ENCODE assay signal across 11 cellular contexts in the genomic region with DNA sequence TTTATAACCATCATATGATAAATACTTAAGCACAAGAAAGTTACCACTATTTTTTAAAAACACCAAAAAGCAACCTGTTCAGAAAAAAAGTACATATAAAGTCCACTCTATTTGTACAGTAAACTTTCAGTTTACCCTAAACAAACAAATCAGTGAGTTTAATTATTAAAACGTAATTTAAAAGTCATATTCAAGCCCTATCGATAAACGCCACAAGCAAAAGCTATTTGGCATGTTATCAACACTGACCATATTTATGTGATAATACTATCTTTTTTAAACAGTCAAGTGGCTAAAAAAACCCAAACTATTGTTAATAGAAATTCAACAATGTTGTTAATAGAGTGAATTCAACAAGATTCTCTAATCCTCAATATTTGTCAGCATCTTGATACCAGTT. TPM values are rescaled to one million over a fixed set of nuclear protein-coding genes. Genes with fewer than 3 reads are reported as not detected.
DNase-seq lines count a peak whose midpoint lies in the region; ATAC-seq and TF ChIP-seq lines count a peak whose summit lies in the region.
"Had no signal": no experiment of that assay in that cellular context is flagged by ENCODE, and none has a peak within 500 bp of the region (broad histone marks: within the 10 kb centered on the region; RNA-seq: fewer than 3 reads in every experiment).

No MANE protein-coding gene starts in this region.

- peak overlapping the region; percentile 95 for H3K4me2 ChIP-seq in smooth muscle cell

- H3K4me1 Mint-ChIP-seq in activated T-cell treated with anti-CD3 and anti-CD28 coated beads, Interleukin-2, amount 50 U/mL, for 24 hours (ENCODE audit: low read depth): peaks cover 50% of the 10 kb centered on the region
- H3K4me1 Mint-ChIP-seq in WTC11: peaks cover 7% of the 10 kb centered on the region; the same call in 1 of the 2 replicates

- CTCF ChIA-PET in WTC11 (lab: Charles Lee): interaction anchor here (0.7 kb wide), 1 partner anchor 129 kb away, joined by 3 read pairs; no protein-coding TSS in a partner anchor

- no peak overlapping the region for H3K27ac Mint-ChIP-seq in activated T-cell treated with anti-CD3 and anti-CD28 coated beads, Interleukin-2, amount 50 U/mL, for 24 hours
- H3K27ac Mint-ChIP-seq in WTC11: no peak overlapping the region

- ATAC-seq in WTC11 (no peak), omental fat pad (ENCODE audit: low FRiP score) (no peak)
- ATAC-seq: CD8-positive, alpha-beta T cell had no signal

- TF ChIP-seq CTCF in WTC11 (IDR thresholded peaks at IDR 0.05) (no peak), fibroblast of villous mesenchyme (IDR thresholded peaks at IDR 0.05; ENCODE audit: insufficient read depth, low read depth, low read length) (no peak), smooth muscle cell (IDR thresholded peaks at IDR 0.05; ENCODE audit: borderline replicate concordance, insufficient read depth, poor library complexity, severe bottlenecking) (no peak), omental fat pad (IDR thresholded peaks at IDR 0.05) (no peak)

- H2AFZ ChIP-seq in smooth muscle cell (ENCODE audit: low read depth): peak overlapping the region; percentile 53

- H3K4me1 ChIP-seq in smooth muscle cell (ENCODE audit: low read depth): peaks cover 8% of the 10 kb centered on the region

- H3K27me3 Mint-ChIP-seq in activated T-cell treated with anti-CD3 and anti-CD28 coated beads, Interleukin-2, amount 50 U/mL, for 24 hours: no peaks in the 10 kb centered on the region
- H3K27me3 Mint-ChIP-seq in WTC11 (ENCODE audit: low read depth): no peaks in the 10 kb centered on the region

- H4K20me1 ChIP-seq in smooth muscle cell (ENCODE audit: low read depth): peaks cover 50% of the 10 kb centered on the region

- H3K27me3 ChIP-seq in smooth muscle cell (ENCODE audit: low read depth): no peaks in the 10 kb centered on the region

- H3K4me3 ChIP-seq in fibroblast of villous mesenchyme (ENCODE audit: low read depth, low read length): peak overlapping the region; percentile 75
- peak overlapping the region; percentile 88 for H3K4me3 ChIP-seq in smooth muscle cell

- H3K79me2 ChIP-seq in smooth muscle cell (ENCODE audit: low read depth): peaks cover 63% of the 10 kb centered on the region

- H3F3A ChIP-seq in smooth muscle cell (ENCODE audit: low read depth): no peaks in the 10 kb centered on the region

- peak overlapping the region; percentile 92 for H3K4me3 Mint-ChIP-seq in activated T-cell treated with anti-CD3 and anti-CD28 coated beads, Interleukin-2, amount 50 U/mL, for 24 hours
- H3K4me3 Mint-ChIP-seq in WTC11: peak overlapping the region; percentile 80

- POLR2A ChIA-PET in WTC11 (lab: Charles Lee): no interaction called here

- H3K36me3 ChIP-seq in smooth muscle cell (ENCODE audit: low read depth): no peaks in the 10 kb centered on the region

- H3K9me3 Mint-ChIP-seq in activated T-cell treated with anti-CD3 and anti-CD28 coated beads, Interleukin-2, amount 50 U/mL, for 24 hours: no peaks in the 10 kb centered on the region
- peaks cover under 1% of the 10 kb centered on the region; the same call in 1 of the 2 replicates for H3K9me3 Mint-ChIP-seq in WTC11
- H3K9me3 Mint-ChIP-seq: CD8-positive, alpha-beta T cell had no signal

- H3K9ac ChIP-seq in smooth muscle cell (ENCODE audit: low read depth): peak overlapping the region; percentile 46
- H3K9ac ChIP-seq: KMS-11 had no signal

- WGBS in smooth muscle cell (ENCODE audit: low lambda C conversion rate): 75% methylated on average over 3 of the region's 3 CpGs

- no peaks in the 10 kb centered on the region for H3K9me3 ChIP-seq in smooth muscle cell (replicated peaks; ENCODE audit: low read depth)

- no peak for DNase-seq in activated T-cell treated with anti-CD3 and anti-CD28 coated beads, Interleukin-2, amount 50 U/mL, for 24 hours
- DNase-seq in activated T-cell treated with anti-CD3 and anti-CD28 coated beads for 4 hours: no peak
- no peak for DNase-seq in WTC11 (ENCODE audit: low spot score)
- no peak for DNase-seq in fibroblast of villous mesenchyme (ENCODE audit: low read depth)
- no peak for DNase-seq in smooth muscle cell (lab: John Stamatoyannopoulos, UW; ENCODE audit: unreplicated experiment)
- DNase-seq in stimulated activated CD4-positive, alpha-beta T cell treated with anti-CD3 and anti-CD28 coated beads, Interleukin-4, amount 100 ng/mL, for 4 hours: no peak
- DNase-seq in D341Med (ENCODE audit: low spot score): no peak
- DNase-seq in omental fat pad (ENCODE audit: low spot score): no peak
- DNase-seq: CD8-positive, alpha-beta T cell; foreskin melanocyte had no signal

- no peak overlapping the region for H3K27ac ChIP-seq in smooth muscle cell (ENCODE audit: low read depth)
- H3K27ac ChIP-seq: KMS-11 had no signal

- peaks cover 26% of the 10 kb centered on the region for H3K36me3 Mint-ChIP-seq in activated T-cell treated with anti-CD3 and anti-CD28 coated beads, Interleukin-2, amount 50 U/mL, for 24 hours (ENCODE audit: low read depth)
- H3K36me3 Mint-ChIP-seq in WTC11: no peaks in the 10 kb centered on the region

TF ChIP-seq in WTC11, 78 proteins besides CTCF, POLR2A, EP300 and RAD21:
- TF ChIP-seq OVOL2 (CRISPR knock-in tag; IDR thresholded peaks at IDR 0.05; ENCODE audit: borderline replicate concordance) (no peak), SOX15 (CRISPR knock-in tag; IDR thresholded peaks at IDR 0.05) (no peak), HMGA2 (CRISPR knock-in tag; IDR thresholded peaks at IDR 0.05) (no peak), NFE2L1 (CRISPR knock-in tag; IDR thresholded peaks at IDR 0.05) (no peak), GRHL2 (CRISPR knock-in tag; IDR thresholded peaks at IDR 0.05; ENCODE audit: insufficient replicate concordance, severe bottlenecking) (no peak), ZNF263 (CRISPR knock-in tag; IDR thresholded peaks at IDR 0.05; ENCODE audit: low read depth) (no peak), FOXJ3 (CRISPR knock-in tag; IDR thresholded peaks at IDR 0.05; ENCODE audit: borderline replicate concordance) (no peak), TP53 (CRISPR knock-in tag; IDR thresholded peaks at IDR 0.05) (no peak), ZNF671 (CRISPR knock-in tag; IDR thresholded peaks at IDR 0.05) (no peak), ETV6 (CRISPR knock-in tag; IDR thresholded peaks at IDR 0.05) (no peak), GABPB1 (CRISPR knock-in tag; IDR thresholded peaks at IDR 0.05) (no peak), ZNF219 (CRISPR knock-in tag; IDR thresholded peaks at IDR 0.05; ENCODE audit: borderline replicate concordance) (no peak)
- TF ChIP-seq, protein P1, sequence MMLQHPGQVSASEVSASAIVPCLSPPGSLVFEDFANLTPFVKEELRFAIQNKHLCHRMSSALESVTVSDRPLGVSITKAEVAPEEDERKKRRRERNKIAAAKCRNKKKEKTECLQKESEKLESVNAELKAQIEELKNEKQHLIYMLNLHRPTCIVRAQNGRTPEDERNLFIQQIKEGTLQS (CRISPR knock-in tag; conservative IDR thresholded peaks at IDR 0.05): no peak
TF ChIP-seq in WTC11: peak in this region for 0.

RNA-seq across cellular contexts. Expression of a gene that starts 1.9 kb away (rescaled TPM):
- 16.0 to 18.1 TPM (median 16.1 TPM) in 3 replicates for total RNA-seq in WTC11 (2021)
- total RNA-seq in fibroblast of villous mesenchyme: 18.0 and 21.6 TPM in 2 replicates
- total RNA-seq in smooth muscle cell: 24.6 and 27.7 TPM in 2 replicates
- 17.8 and 20.7 TPM in 2 replicates for polyA plus RNA-seq in smooth muscle cell
- 10 to 100 TPM; 15.4 to 30.4 (median 18.7) TPM for total RNA-seq in omental fat pad
